ENCODE assay signal across 1 cellular context in the genomic region with DNA sequence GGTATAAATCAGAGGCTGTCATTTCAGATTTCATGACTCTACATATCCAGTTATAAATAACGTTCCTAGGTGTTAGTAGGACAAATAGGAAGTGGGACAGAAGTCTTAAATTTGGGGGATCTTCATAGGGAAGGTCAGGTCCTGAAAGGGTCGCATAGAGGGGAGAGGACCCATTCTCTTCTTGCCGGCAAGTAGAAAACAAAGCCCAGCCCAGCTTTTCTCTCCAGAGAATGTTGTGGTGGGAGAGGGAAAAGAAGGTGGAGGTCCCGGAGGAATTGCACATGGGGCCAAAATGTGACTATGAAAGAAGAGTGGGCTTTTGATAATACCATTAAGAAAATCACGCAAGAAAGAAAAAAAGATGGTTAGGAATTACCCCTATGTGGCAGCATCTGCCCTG.
TF ChIP-seq lines count a peak whose summit lies in the region.

No MANE protein-coding gene starts in this region.

TF ChIP-seq in WTC11, 78 proteins besides CTCF, POLR2A, EP300 and RAD21 (continued from another document):
- TF ChIP-seq JAZF1 (CRISPR knock-in tag; IDR thresholded peaks at IDR 0.05), result no peak
- TF ChIP-seq NR2C2 (CRISPR knock-in tag; IDR thresholded peaks at IDR 0.05), result no peak
- TF ChIP-seq, protein P1, sequence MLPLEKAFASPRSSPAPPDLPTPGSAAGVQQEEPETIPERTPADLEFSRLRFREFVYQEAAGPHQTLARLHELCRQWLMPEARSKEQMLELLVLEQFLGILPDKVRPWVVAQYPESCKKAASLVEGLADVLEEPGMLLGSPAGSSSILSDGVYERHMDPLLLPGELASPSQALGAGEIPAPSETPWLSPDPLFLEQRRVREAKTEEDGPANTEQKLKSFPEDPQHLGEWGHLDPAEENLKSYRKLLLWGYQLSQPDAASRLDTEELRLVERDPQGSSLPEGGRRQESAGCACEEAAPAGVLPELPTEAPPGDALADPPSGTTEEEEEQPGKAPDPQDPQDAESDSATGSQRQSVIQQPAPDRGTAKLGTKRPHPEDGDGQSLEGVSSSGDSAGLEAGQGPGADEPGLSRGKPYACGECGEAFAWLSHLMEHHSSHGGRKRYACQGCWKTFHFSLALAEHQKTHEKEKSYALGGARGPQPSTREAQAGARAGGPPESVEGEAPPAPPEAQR (CRISPR knock-in tag; IDR thresholded peaks at IDR 0.05), result no peak
- no peak for TF ChIP-seq ZNF121 (CRISPR knock-in tag; IDR thresholded peaks at IDR 0.05)
- TF ChIP-seq, protein P2, sequence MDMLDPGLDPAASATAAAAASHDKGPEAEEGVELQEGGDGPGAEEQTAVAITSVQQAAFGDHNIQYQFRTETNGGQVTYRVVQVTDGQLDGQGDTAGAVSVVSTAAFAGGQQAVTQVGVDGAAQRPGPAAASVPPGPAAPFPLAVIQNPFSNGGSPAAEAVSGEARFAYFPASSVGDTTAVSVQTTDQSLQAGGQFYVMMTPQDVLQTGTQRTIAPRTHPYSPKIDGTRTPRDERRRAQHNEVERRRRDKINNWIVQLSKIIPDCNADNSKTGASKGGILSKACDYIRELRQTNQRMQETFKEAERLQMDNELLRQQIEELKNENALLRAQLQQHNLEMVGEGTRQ (CRISPR knock-in tag; IDR thresholded peaks at IDR 0.05), result no peak
- TF ChIP-seq, protein P3, sequence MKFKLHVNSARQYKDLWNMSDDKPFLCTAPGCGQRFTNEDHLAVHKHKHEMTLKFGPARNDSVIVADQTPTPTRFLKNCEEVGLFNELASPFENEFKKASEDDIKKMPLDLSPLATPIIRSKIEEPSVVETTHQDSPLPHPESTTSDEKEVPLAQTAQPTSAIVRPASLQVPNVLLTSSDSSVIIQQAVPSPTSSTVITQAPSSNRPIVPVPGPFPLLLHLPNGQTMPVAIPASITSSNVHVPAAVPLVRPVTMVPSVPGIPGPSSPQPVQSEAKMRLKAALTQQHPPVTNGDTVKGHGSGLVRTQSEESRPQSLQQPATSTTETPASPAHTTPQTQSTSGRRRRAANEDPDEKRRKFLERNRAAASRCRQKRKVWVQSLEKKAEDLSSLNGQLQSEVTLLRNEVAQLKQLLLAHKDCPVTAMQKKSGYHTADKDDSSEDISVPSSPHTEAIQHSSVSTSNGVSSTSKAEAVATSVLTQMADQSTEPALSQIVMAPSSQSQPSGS (CRISPR knock-in tag; IDR thresholded peaks at IDR 0.05; ENCODE audit: borderline replicate concordance, low read depth), result no peak
- TF ChIP-seq, protein P4, sequence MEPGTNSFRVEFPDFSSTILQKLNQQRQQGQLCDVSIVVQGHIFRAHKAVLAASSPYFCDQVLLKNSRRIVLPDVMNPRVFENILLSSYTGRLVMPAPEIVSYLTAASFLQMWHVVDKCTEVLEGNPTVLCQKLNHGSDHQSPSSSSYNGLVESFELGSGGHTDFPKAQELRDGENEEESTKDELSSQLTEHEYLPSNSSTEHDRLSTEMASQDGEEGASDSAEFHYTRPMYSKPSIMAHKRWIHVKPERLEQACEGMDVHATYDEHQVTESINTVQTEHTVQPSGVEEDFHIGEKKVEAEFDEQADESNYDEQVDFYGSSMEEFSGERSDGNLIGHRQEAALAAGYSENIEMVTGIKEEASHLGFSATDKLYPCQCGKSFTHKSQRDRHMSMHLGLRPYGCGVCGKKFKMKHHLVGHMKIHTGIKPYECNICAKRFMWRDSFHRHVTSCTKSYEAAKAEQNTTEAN (CRISPR knock-in tag; IDR thresholded peaks at IDR 0.05), result no peak
- TF ChIP-seq, protein P5, sequence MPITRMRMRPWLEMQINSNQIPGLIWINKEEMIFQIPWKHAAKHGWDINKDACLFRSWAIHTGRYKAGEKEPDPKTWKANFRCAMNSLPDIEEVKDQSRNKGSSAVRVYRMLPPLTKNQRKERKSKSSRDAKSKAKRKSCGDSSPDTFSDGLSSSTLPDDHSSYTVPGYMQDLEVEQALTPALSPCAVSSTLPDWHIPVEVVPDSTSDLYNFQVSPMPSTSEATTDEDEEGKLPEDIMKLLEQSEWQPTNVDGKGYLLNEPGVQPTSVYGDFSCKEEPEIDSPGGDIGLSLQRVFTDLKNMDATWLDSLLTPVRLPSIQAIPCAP (CRISPR knock-in tag; IDR thresholded peaks at IDR 0.05), result no peak
